17 cellular contexts compared by ENCODE assay signal in genomic region chr10:110376021-110376773, GRCh38.
DNase-seq lines count a peak whose midpoint lies in the region; ATAC-seq, FAIRE-seq and TF ChIP-seq lines count a peak whose summit lies in the region.
"Had no signal": no experiment of that assay in that cellular context is flagged by ENCODE, and none has a peak within 500 bp of the region (broad histone marks: within the 10 kb centered on the region; RNA-seq: fewer than 3 reads in every experiment).

No MANE protein-coding gene starts in this region.

- H3K9me3 Mint-ChIP-seq in activated T-helper 2 cell treated with anti-CD3 and anti-CD28 coated beads, Interferon-gamma antibody, Interleukin-2, Interleukin-4, amounts not matched to agents 10 μg/mL and 5 μg/mL and 100 μg/mL, durations not matched to agents 14 hours and 24 hours and 36 hours: no peaks in the 10 kb centered on the region
- no peaks in the 10 kb centered on the region for H3K9me3 Mint-ChIP-seq in osteocyte (ENCODE audit: unreplicated experiment)

- H3K4me3 ChIP-seq in kidney (ENCODE audit: low read length in 2 of 2) (no peak overlapping the region), parathyroid adenoma (ENCODE audit: low read depth, low read length) (no peak overlapping the region)
- H3K4me3 ChIP-seq: esophagus squamous epithelium, SK-N-MC had no signal

- no peak for DNase-seq in activated T-helper 2 cell treated with anti-CD3 and anti-CD28 coated beads, Interferon-gamma antibody, Interleukin-2, Interleukin-4, amounts not matched to agents 10 μg/mL and 5 μg/mL and 100 μg/mL, durations not matched to agents 14 hours and 24 hours and 36 hours (ENCODE audit: low spot score)
- DNase-seq in kidney (no peak), osteocyte (ENCODE audit: extremely low spot score, unreplicated experiment) (no peak), NCI-H187 treated with DMSO at 0.1 percent for 48 hours (lab: John Stamatoyannopoulos, UW) (no peak)
- DNase-seq in stimulated activated CD4-positive, alpha-beta T cell treated with anti-CD3 and anti-CD28 coated beads, Interleukin-12 subunit alpha, Interleukin-12 subunit beta, amount 100 ng/mL, for 4 hours: no peak
- DNase-seq: activated CD4-positive, alpha-beta T cell treated with anti-CD3 and anti-CD28 coated beads for 4 hours; activated gamma-delta T cell; CD4-positive, CD25-positive, alpha-beta regulatory T cell; central memory CD4-positive, alpha-beta T cell; esophagus squamous epithelium; NCI-H1417 treated with DMSO at 0.1 percent for 48 hours; NCI-H774; stimulated activated naive CD4-positive, alpha-beta T cell had no signal

- H3K9me3 ChIP-seq in kidney (ENCODE audit: control insufficient read depth in 1 of 2, low read length in 2 of 2): no peaks in the 10 kb centered on the region
- no peaks in the 10 kb centered on the region for H3K9me3 ChIP-seq in parathyroid adenoma (ENCODE audit: control insufficient read depth, low read length)
- H3K9me3 ChIP-seq: esophagus squamous epithelium had no signal

- no peaks in the 10 kb centered on the region for H3K27me3 ChIP-seq in parathyroid adenoma (ENCODE audit: control insufficient read depth, insufficient read depth, low read length)
- H3K27me3 ChIP-seq: esophagus squamous epithelium had no signal

- H2AFZ ChIP-seq in parathyroid adenoma: no peak overlapping the region

- H3K4me1 ChIP-seq in kidney (ENCODE audit: control insufficient read depth in 1 of 2, insufficient read depth in 1 of 2, low read depth in 1 of 2, low read length in 2 of 2) (peaks cover 0 to 2% of the 10 kb centered on the region in 2 donors), parathyroid adenoma (no peaks in the 10 kb centered on the region)

- H3K27me3 Mint-ChIP-seq in activated T-helper 2 cell treated with anti-CD3 and anti-CD28 coated beads, Interferon-gamma antibody, Interleukin-2, Interleukin-4, amounts not matched to agents 10 μg/mL and 5 μg/mL and 100 μg/mL, durations not matched to agents 14 hours and 24 hours and 36 hours (ENCODE audit: low read depth): peaks cover 2% of the 10 kb centered on the region
- H3K27me3 Mint-ChIP-seq in osteocyte (ENCODE audit: unreplicated experiment): no peaks in the 10 kb centered on the region

- TF ChIP-seq CTCF in kidney (IDR thresholded peaks at IDR 0.05; ENCODE audit: borderline replicate concordance, extremely low read depth, insufficient read depth) (no peak), parathyroid adenoma (IDR thresholded peaks at IDR 0.05) (no peak), osteocyte (IDR thresholded peaks at IDR 0.05) (no peak)

- H3K36me3 Mint-ChIP-seq in activated T-helper 2 cell treated with anti-CD3 and anti-CD28 coated beads, Interferon-gamma antibody, Interleukin-2, Interleukin-4, amounts not matched to agents 10 μg/mL and 5 μg/mL and 100 μg/mL, durations not matched to agents 14 hours and 24 hours and 36 hours (ENCODE audit: low read depth): no peaks in the 10 kb centered on the region
- no peaks in the 10 kb centered on the region for H3K36me3 Mint-ChIP-seq in osteocyte (ENCODE audit: unreplicated experiment)
- H3K36me3 Mint-ChIP-seq: CD4-positive, CD25-positive, alpha-beta regulatory T cell had no signal

- H3K4me1 Mint-ChIP-seq in activated T-helper 2 cell treated with anti-CD3 and anti-CD28 coated beads, Interferon-gamma antibody, Interleukin-2, Interleukin-4, amounts not matched to agents 10 μg/mL and 5 μg/mL and 100 μg/mL, durations not matched to agents 14 hours and 24 hours and 36 hours (ENCODE audit: low read depth): peaks cover 31% of the 10 kb centered on the region
- H3K4me1 Mint-ChIP-seq in osteocyte (ENCODE audit: unreplicated experiment): no peaks in the 10 kb centered on the region

- H3K9ac ChIP-seq in kidney (ENCODE audit: low read length in 2 of 2) (no peak overlapping the region), parathyroid adenoma (no peak overlapping the region)

- H3K27ac ChIP-seq in kidney (ENCODE audit: low read depth in 2 of 2, low read length in 2 of 2) (peak overlapping the region; percentile 23 to 76), parathyroid adenoma (peak overlapping the region; percentile 42)
- H3K27ac ChIP-seq: esophagus squamous epithelium, SK-N-MC had no signal

- H3K4me2 ChIP-seq in parathyroid adenoma (ENCODE audit: low read length): no peak overlapping the region

- H3K79me2 ChIP-seq in parathyroid adenoma: no peaks in the 10 kb centered on the region

- no peak overlapping the region for H3K4me3 Mint-ChIP-seq in activated T-helper 2 cell treated with anti-CD3 and anti-CD28 coated beads, Interferon-gamma antibody, Interleukin-2, Interleukin-4, amounts not matched to agents 10 μg/mL and 5 μg/mL and 100 μg/mL, durations not matched to agents 14 hours and 24 hours and 36 hours (ENCODE audit: low read depth)
- H3K4me3 Mint-ChIP-seq in osteocyte (ENCODE audit: unreplicated experiment): no peak overlapping the region
- H3K4me3 Mint-ChIP-seq: CD4-positive, CD25-positive, alpha-beta regulatory T cell had no signal

- H3K27ac Mint-ChIP-seq in activated T-helper 2 cell treated with anti-CD3 and anti-CD28 coated beads, Interferon-gamma antibody, Interleukin-2, Interleukin-4, amounts not matched to agents 10 μg/mL and 5 μg/mL and 100 μg/mL, durations not matched to agents 14 hours and 24 hours and 36 hours: peak overlapping the region; percentile 43
- H3K27ac Mint-ChIP-seq in osteocyte (ENCODE audit: unreplicated experiment): no peak overlapping the region
- H3K27ac Mint-ChIP-seq: CD4-positive, CD25-positive, alpha-beta regulatory T cell had no signal

- H3K36me3 ChIP-seq in kidney (ENCODE audit: control insufficient read depth in 1 of 2, insufficient read depth in 2 of 2, low read length in 2 of 2): no peaks in the 10 kb centered on the region
- H3K36me3 ChIP-seq in parathyroid adenoma (ENCODE audit: control insufficient read depth, insufficient read depth, low read length): no peaks in the 10 kb centered on the region
- H3K36me3 ChIP-seq: esophagus squamous epithelium had no signal

- intact Hi-C loops in activated T-helper 2 cell treated with anti-CD3 and anti-CD28 coated beads, Interferon-gamma antibody, Interleukin-2, Interleukin-4, amounts not matched to agents 10 μg/mL and 5 μg/mL and 100 μg/mL, durations not matched to agents 14 hours and 24 hours and 36 hours (cut with micrococcal nuclease): no loop called here
- intact Hi-C loops in kidney (cut with DNase I): no loop called here

- ATAC-seq in HG02610 (IDR thresholded peaks at IDR 0.05; ENCODE audit: unreplicated experiment) (peak; percentile 41), HG03039 (IDR thresholded peaks at IDR 0.05; ENCODE audit: unreplicated experiment) (no peak)

- no peak for FAIRE-seq in kidney (lab: Jason Lieb, UNC)
